8 cellular contexts compared by ENCODE assay signal in the genomic region with DNA sequence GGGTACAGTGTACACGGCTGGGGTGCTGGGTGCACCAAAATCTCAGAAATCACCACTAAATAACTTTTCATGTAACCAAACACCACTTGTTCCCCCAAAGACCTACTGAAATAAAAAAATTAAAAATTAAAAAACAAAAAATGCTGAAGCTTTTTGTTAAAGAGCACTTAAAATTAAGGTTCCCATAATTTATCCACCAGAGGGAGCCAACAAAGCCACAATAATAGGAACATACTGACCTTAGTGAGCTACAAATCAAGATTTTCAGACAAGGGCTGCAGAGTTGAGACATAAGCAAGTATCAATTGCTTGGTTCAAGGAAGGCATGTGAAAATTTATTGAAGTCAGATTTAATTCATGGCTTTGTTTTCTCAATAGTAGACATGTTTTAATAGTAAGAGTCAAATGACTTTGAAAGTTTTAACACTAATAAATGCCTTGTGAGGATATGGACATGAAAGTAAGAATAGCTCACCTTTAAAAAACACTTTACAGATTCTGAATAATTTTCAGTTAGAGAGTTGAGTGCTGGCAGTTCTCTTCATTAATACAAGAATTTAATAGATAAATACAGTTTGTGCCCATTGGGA.
DNase-seq lines count a peak whose midpoint lies in the region; ATAC-seq and TF ChIP-seq lines count a peak whose summit lies in the region.

No MANE protein-coding gene starts in this region.

- H3K4me1 ChIP-seq in tibial artery, result no peaks in the 10 kb centered on the region

- no peaks in the 10 kb centered on the region for H3K9me3 ChIP-seq in tibial artery

- intact Hi-C loops in tibial artery (cut with DNase I; ENCODE audit: low total_unique reads), result no loop called here

- TF ChIP-seq CTCF in astrocyte of the cerebellum (IDR thresholded peaks at IDR 0.05; ENCODE audit: low read depth, low read length, missing control alignments) (peak; percentile 51), tibial artery (IDR thresholded peaks at IDR 0.05) (peak in 1 of 2 experiments; percentile 28)

- ATAC-seq in HG02938 (IDR thresholded peaks at IDR 0.05; ENCODE audit: unreplicated experiment), result no peak
- no peak for ATAC-seq in GM21423 (IDR thresholded peaks at IDR 0.05; ENCODE audit: unreplicated experiment)
- no peak for ATAC-seq in HG03139 (IDR thresholded peaks at IDR 0.05; ENCODE audit: unreplicated experiment)

- H3K27me3 ChIP-seq in tibial artery, result no peaks in the 10 kb centered on the region

- DNase-seq in Ammon's horn (ENCODE audit: low spot score) (peak; percentile 51), KBM-7 (peak; percentile 52), astrocyte of the cerebellum (ENCODE audit: low read depth) (peak; percentile 37), left kidney (ENCODE audit: low read depth, low spot score) (peak; percentile 61), tibial artery (no peak)

- H3K4me3 ChIP-seq in astrocyte of the cerebellum (ENCODE audit: low read depth, low read length), result no peak overlapping the region
- no peak overlapping the region for H3K4me3 ChIP-seq in tibial artery

- no peak overlapping the region for H3K27ac ChIP-seq in tibial artery

- in situ Hi-C loops in KBM-7 (cut with MboI; ENCODE audit: low pct_unique_long_range_greater_than_20kb, low sequenced_read_pairs), result no loop called here
- in situ Hi-C loops in astrocyte of the cerebellum (cut with HindIII; ENCODE audit: low sequenced_read_pairs), result no loop called here

- no peaks in the 10 kb centered on the region for H3K36me3 ChIP-seq in tibial artery

Comparison
In these comparisons a context has a peak if more than half of its experiments do, and no peak if none do; other contexts are left out.
1. DNase-seq: peak in Ammon's horn (single experiment), KBM-7 (single experiment), astrocyte of the cerebellum (single experiment) and left kidney (single experiment); none in tibial artery (0 of 2).